1 cellular context compared by ENCODE assay signal in genomic region chr7:140774371-140774770, GRCh38.
TF ChIP-seq lines count a peak whose summit lies in the region.

No MANE protein-coding gene starts in this region.

TF ChIP-seq in GM23338, 12 proteins besides CTCF, POLR2A, EP300 and RAD21 (continued from another document):
- TF ChIP-seq REST (IDR thresholded peaks at IDR 0.05; ENCODE audit: unreplicated experiment) (no peak), ZNF462 (CRISPR knock-in tag; IDR thresholded peaks at IDR 0.05) (no peak), NANOG (IDR thresholded peaks at IDR 0.05; ENCODE audit: borderline replicate concordance) (no peak), ZNF114 (CRISPR knock-in tag; IDR thresholded peaks at IDR 0.05) (no peak), STAT1 (IDR thresholded peaks at IDR 0.05; ENCODE audit: unreplicated experiment) (no peak), EZH2phosphoT487 (IDR thresholded peaks at IDR 0.05; ENCODE audit: unreplicated experiment) (no peak), JUNB (IDR thresholded peaks at IDR 0.05; ENCODE audit: unreplicated experiment) (no peak), ETS1 (IDR thresholded peaks at IDR 0.05) (no peak), EZH2 (IDR thresholded peaks at IDR 0.05; ENCODE audit: low read depth, unreplicated experiment) (no peak)
